In the genomic region with DNA sequence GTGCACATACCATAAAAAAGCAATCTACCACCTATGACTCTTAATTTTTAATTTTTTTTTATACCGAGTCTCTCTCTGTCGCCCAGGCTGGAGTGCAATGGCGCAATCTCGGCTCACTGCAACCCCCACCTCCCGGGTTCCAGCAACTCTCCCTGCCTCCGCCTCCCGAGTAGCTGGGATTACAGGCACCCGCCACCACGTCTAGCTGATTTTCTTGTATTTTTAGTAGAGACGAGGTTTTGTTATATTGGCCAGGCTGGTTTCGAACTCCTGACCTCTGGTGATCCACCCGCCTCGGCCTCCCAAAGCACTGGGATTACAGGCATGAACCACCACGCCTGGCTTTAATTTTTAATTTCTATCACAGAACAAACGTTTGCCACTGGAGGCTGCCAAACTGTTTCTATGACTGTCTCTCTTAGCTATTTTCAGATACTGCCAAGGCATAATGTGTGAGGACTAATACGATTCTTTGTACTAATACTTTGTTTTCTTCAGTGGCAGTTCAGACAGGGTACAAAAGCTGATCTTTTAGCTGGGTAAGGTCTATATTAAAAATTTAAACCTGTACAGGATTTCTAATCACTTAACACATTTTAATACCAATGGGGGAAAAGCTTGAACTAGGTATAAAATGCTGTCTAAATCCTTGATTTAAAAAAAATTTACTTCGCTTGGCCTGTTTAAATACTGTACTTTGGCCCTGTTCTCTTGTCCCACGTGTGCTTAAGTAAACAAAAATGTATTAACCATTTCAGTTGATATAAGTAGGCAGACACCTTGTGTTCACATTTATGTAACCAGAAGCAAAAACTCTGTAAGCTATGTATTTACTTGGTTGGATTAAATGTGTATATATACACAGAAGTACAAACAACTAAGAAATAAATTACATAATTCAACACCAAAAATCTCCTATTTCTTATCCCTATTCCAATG, we compare ENCODE assay signal across 9 cellular contexts. TPM values are rescaled to one million over a fixed set of nuclear protein-coding genes. Genes with fewer than 3 reads are reported as not detected.
DNase-seq lines count a peak whose midpoint lies in the region; FAIRE-seq and TF ChIP-seq lines count a peak whose summit lies in the region.
"Had no signal": no experiment of that assay in that cellular context is flagged by ENCODE, and none has a peak within 500 bp of the region (broad histone marks: within the 10 kb centered on the region; RNA-seq: fewer than 3 reads in every experiment).

No MANE protein-coding gene starts in this region.

- BruUV-seq in endothelial cell of umbilical vein (replicated peaks; lab: Mats Ljungman, UMichigan), result no TSS peak

- POLR2A ChIA-PET in endothelial cell of umbilical vein (lab: Charles Lee), result no interaction called here

- dilution Hi-C loops in endothelial cell of umbilical vein (cut with MboI; ENCODE audit: extremely low pct_ligation_motif_present, low sequenced_read_pairs), result no loop called here

- H3K9ac ChIP-seq in ES-I3 (ENCODE audit: low read depth, low read length) (peak overlapping the region; percentile 88), endothelial cell of umbilical vein (replicated peaks; ENCODE audit: extremely low read depth, insufficient read depth, low read length) (peak overlapping the region; percentile 82), parathyroid adenoma (no peak overlapping the region)

- H4K20me1 ChIP-seq in endothelial cell of umbilical vein (replicated peaks; ENCODE audit: control insufficient read depth, extremely low read depth, insufficient read depth, low read length), result no peaks in the 10 kb centered on the region

- DNase-seq in NCI-H82 treated with DMSO at 0.1 percent for 48 hours (lab: John Stamatoyannopoulos, UW; ENCODE audit: unreplicated experiment), result peak; percentile 13
- peak; percentile 25 for DNase-seq in endothelial cell of umbilical vein (ENCODE audit: low read depth, low spot score)
- DNase-seq in NCI-H1417 treated with DMSO at 0.1 percent for 48 hours (lab: John Stamatoyannopoulos, UW), result no peak
- DNase-seq in NCI-H1436 treated with DMSO at 0.1 percent for 48 hours (lab: John Stamatoyannopoulos, UW), result no peak
- DNase-seq in central memory CD4-positive, alpha-beta T cell, result no peak
- DNase-seq in NOMO-1 (lab: John Stamatoyannopoulos, UW; ENCODE audit: unreplicated experiment in 2 of 2), result no peak
- DNase-seq: KBM-7 had no signal

- H3K4me1 ChIP-seq in ES-I3 (ENCODE audit: insufficient read depth, low read length) (peaks cover 5% of the 10 kb centered on the region; the same call in 1 of the 2 replicates), endothelial cell of umbilical vein (ENCODE audit: control insufficient read depth, extremely low read depth, insufficient read depth, low read length) (peaks cover 23% of the 10 kb centered on the region), parathyroid adenoma (peaks cover 6% of the 10 kb centered on the region)

- peak overlapping the region; percentile 66 to 94 (median 69) for H3K4me3 ChIP-seq in endothelial cell of umbilical vein (replicated peaks in 1 of 3; ENCODE audit: insufficient read depth in 1 of 3, low read depth in 1 of 3, low read length in 3 of 3)
- peak overlapping the region; percentile 77 for H3K4me3 ChIP-seq in parathyroid adenoma (ENCODE audit: low read depth, low read length)

- H3K27ac ChIP-seq in endothelial cell of umbilical vein (ENCODE audit: insufficient read depth, low read depth, low read length) (peak overlapping the region; percentile 3), parathyroid adenoma (no peak overlapping the region)

- intact Hi-C loops in endothelial cell of umbilical vein (cut with micrococcal nuclease), result loop anchor here (1.0 to 5.0 kb wide), 5 partner anchors 125 to 503 kb away; partner anchors contain the start of genes HSPA4L and LARP1B

- H3K9me1 ChIP-seq in endothelial cell of umbilical vein (replicated peaks; ENCODE audit: control insufficient read depth, extremely low read depth, insufficient read depth, low read length), result no peaks in the 10 kb centered on the region

- CTCF ChIA-PET in endothelial cell of umbilical vein (lab: Charles Lee), result interaction anchor here (0.7 to 2.1 kb wide), 10 partner anchors 9 to 577 kb away, joined by 3 to 9 read pairs (median 4); no protein-coding TSS in a partner anchor

- no peak for FAIRE-seq in endothelial cell of umbilical vein (lab: Jason Lieb, UNC)

- no peaks in the 10 kb centered on the region for H3K27me3 ChIP-seq in endothelial cell of umbilical vein (ENCODE audit: control insufficient read depth in 2 of 2, insufficient read depth in 2 of 2, low read length in 2 of 2)
- H3K27me3 ChIP-seq in parathyroid adenoma (ENCODE audit: control insufficient read depth, insufficient read depth, low read length), result no peaks in the 10 kb centered on the region

- H3K79me2 ChIP-seq in endothelial cell of umbilical vein (ENCODE audit: control insufficient read depth, insufficient read depth, low read length) (peaks cover 66% of the 10 kb centered on the region), parathyroid adenoma (no peaks in the 10 kb centered on the region)

- H3K4me2 ChIP-seq in endothelial cell of umbilical vein (ENCODE audit: insufficient read depth, low read length), result peak overlapping the region; percentile 96
- H3K4me2 ChIP-seq in parathyroid adenoma (ENCODE audit: low read length), result peak overlapping the region; percentile 79

- H3K9me3 ChIP-seq in ES-I3 (ENCODE audit: control insufficient read depth, insufficient read depth, low read length) (no peaks in the 10 kb centered on the region), endothelial cell of umbilical vein (replicated peaks; ENCODE audit: control insufficient read depth, insufficient read depth, low read length) (no peaks in the 10 kb centered on the region), parathyroid adenoma (ENCODE audit: control insufficient read depth, low read length) (no peaks in the 10 kb centered on the region)

- TF ChIP-seq CTCF in endothelial cell of umbilical vein (IDR thresholded peaks at IDR 0.05; ENCODE audit: extremely low read depth in 1 of 2, insufficient read depth in 1 of 2, low read depth in 1 of 2, low read length in 2 of 2) (no peak), parathyroid adenoma (IDR thresholded peaks at IDR 0.05) (no peak)

- TF ChIP-seq POLR2A in endothelial cell of umbilical vein (IDR thresholded peaks at IDR 0.05; ENCODE audit: low read depth, low read length), result no peak

- H3K36me3 ChIP-seq in ES-I3 (ENCODE audit: insufficient read depth, low read length) (no peaks in the 10 kb centered on the region), endothelial cell of umbilical vein (ENCODE audit: control insufficient read depth in 2 of 2, extremely low read depth in 1 of 2, insufficient read depth in 2 of 2, low read length in 2 of 2) (no peaks in the 10 kb centered on the region), parathyroid adenoma (ENCODE audit: control insufficient read depth, insufficient read depth, low read length) (no peaks in the 10 kb centered on the region)

- H2AFZ ChIP-seq in endothelial cell of umbilical vein (ENCODE audit: low read depth, low read length), result no peak overlapping the region
- no peak overlapping the region for H2AFZ ChIP-seq in parathyroid adenoma

TF ChIP-seq in endothelial cell of umbilical vein, 7 proteins besides CTCF, POLR2A, EP300 and RAD21:
- TF ChIP-seq, protein P1, sequence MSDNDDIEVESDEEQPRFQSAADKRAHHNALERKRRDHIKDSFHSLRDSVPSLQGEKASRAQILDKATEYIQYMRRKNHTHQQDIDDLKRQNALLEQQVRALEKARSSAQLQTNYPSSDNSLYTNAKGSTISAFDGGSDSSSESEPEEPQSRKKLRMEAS (IDR thresholded peaks at IDR 0.05; ENCODE audit: insufficient read depth, insufficient read length), result no peak
- no peak for TF ChIP-seq JUN (IDR thresholded peaks at IDR 0.05; ENCODE audit: borderline replicate concordance, insufficient read depth, insufficient read length, low read depth)
- TF ChIP-seq GATA2 (IDR thresholded peaks at IDR 0.05; ENCODE audit: insufficient read depth, insufficient read length, low read depth, low read length), result no peak
- TF ChIP-seq MYC (IDR thresholded peaks at IDR 0.05; ENCODE audit: low read depth, low read length), result no peak
- TF ChIP-seq POLR2AphosphoS5 (IDR thresholded peaks at IDR 0.05; ENCODE audit: insufficient read depth, low read depth, low read length), result no peak
- no peak for TF ChIP-seq EZH2 (IDR thresholded peaks at IDR 0.05; ENCODE audit: borderline replicate concordance, low read depth, low read length, severe bottlenecking)
- TF ChIP-seq FOS (IDR thresholded peaks at IDR 0.05; ENCODE audit: borderline replicate concordance, insufficient read depth, low read length), result no peak

RNA-seq across cellular contexts. Expression of gene PGRMC2, which starts 2.3 kb away (rescaled TPM):
- 58.1 and 63.4 TPM in 2 replicates for total RNA-seq in endothelial cell of umbilical vein
- polyA plus RNA-seq in endothelial cell of umbilical vein, result 6.9 and 10.1 TPM in 2 replicates
- 15.8 and 18.2 TPM in 2 replicates for polyA plus RNA-seq in endothelial cell of umbilical vein (2011; cell fraction: cytosol; rRNA removed)
- 9.5 and 12.6 TPM in 2 replicates for polyA plus RNA-seq in endothelial cell of umbilical vein (2011; cell fraction: nucleus; rRNA removed)
- polyA plus RNA-seq in endothelial cell of umbilical vein (2012), result 66.0 and 93.3 TPM in 2 replicates
- 4.5 and 5.0 TPM in 2 replicates for polyA minus RNA-seq in endothelial cell of umbilical vein
- 5.4 TPM for polyA minus RNA-seq in endothelial cell of umbilical vein (2011; cell fraction: cytosol; rRNA and poly(A)+ RNA removed)
- polyA minus RNA-seq in endothelial cell of umbilical vein (2011; cell fraction: nucleus; rRNA and poly(A)+ RNA removed), result 5.4 and 8.5 TPM in 2 replicates

Comparison
In these comparisons a context has a peak if more than half of its experiments do, and no peak if none do; other contexts are left out.
1. DNase-seq: peak in NCI-H82 treated with DMSO at 0.1 percent for 48 hours (single experiment) and endothelial cell of umbilical vein (single experiment); none in NCI-H1417 treated with DMSO at 0.1 percent for 48 hours (single experiment), NCI-H1436 treated with DMSO at 0.1 percent for 48 hours (single experiment), central memory CD4-positive, alpha-beta T cell (single experiment) and NOMO-1 (0 of 2).